In the genomic region with DNA sequence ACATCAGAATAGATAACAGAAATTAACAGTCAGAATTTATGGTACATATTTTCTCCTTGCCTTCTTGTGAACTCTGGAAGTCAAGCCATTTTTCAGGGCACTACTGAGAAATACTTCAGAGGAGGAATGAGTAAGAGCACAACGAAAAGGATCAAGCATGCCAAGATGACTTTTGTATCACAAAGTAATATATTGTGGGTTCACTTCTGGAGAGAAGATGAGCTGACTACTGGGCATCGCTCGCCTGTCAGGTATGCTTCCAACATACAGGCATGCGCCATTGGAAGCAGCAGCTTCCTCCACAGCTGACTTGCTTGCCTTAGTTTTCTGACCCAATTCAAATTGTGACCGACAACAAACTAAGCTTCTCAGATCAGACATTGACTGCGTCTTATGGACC, we compare ENCODE assay signal across 27 cellular contexts.
DNase-seq lines count a peak whose midpoint lies in the region; ATAC-seq and TF ChIP-seq lines count a peak whose summit lies in the region.
"Had no signal": no experiment of that assay in that cellular context is flagged by ENCODE, and none has a peak within 500 bp of the region (broad histone marks: within the 10 kb centered on the region; RNA-seq: fewer than 3 reads in every experiment).

No MANE protein-coding gene starts in this region.

- H3K4me1 Mint-ChIP-seq in GM23338 (peaks cover 43% of the 10 kb centered on the region), glutamatergic neuron (ENCODE audit: low read depth, unreplicated experiment) (no peaks in the 10 kb centered on the region)
- H3K4me1 Mint-ChIP-seq: activated CD4-positive, alpha-beta T cell treated with anti-CD3 and anti-CD28 coated beads for 36 hours; nephron progenitor cell had no signal

- H2AFZ ChIP-seq in ACC112 (ENCODE audit: low read length, unreplicated experiment) (no peak overlapping the region), GM23338 (no peak overlapping the region)
- H2AFZ ChIP-seq: parathyroid adenoma had no signal

- H3K79me2 ChIP-seq in ACC112 (ENCODE audit: control insufficient read depth, insufficient read depth, low read length, unreplicated experiment) (no peaks in the 10 kb centered on the region), GM23338 (replicated peaks; ENCODE audit: insufficient read depth) (no peaks in the 10 kb centered on the region)
- H3K79me2 ChIP-seq: parathyroid adenoma had no signal

- no peaks in the 10 kb centered on the region for H3K27me3 ChIP-seq in ACC112 (ENCODE audit: insufficient read depth, low read length)
- H3K27me3 ChIP-seq in GM23338 (ENCODE audit: insufficient read depth) = no peaks in the 10 kb centered on the region
- no peaks in the 10 kb centered on the region for H3K27me3 ChIP-seq in SJSA1 (replicated peaks)
- H3K27me3 ChIP-seq: adrenal gland, esophagus muscularis mucosa, gastroesophageal sphincter, right lobe of liver had no signal

- H3K4me3 Mint-ChIP-seq in GM23338 = no peak overlapping the region
- H3K4me3 Mint-ChIP-seq in glutamatergic neuron (ENCODE audit: unreplicated experiment) = no peak overlapping the region
- H3K4me3 Mint-ChIP-seq: activated CD4-positive, alpha-beta T cell treated with anti-CD3 and anti-CD28 coated beads for 36 hours; CD14-positive monocyte; effector memory CD8-positive, alpha-beta T cell; nephron progenitor cell; type B pancreatic cell had no signal

- no peak for TF ChIP-seq CTCF in GM23338 (conservative IDR thresholded peaks at IDR 0.05; ENCODE audit: low read depth in 2 of 2)
- no peak for TF ChIP-seq CTCF in glutamatergic neuron (IDR thresholded peaks at IDR 0.05; ENCODE audit: partially characterized antibody, unreplicated experiment)

- H3K27me3 Mint-ChIP-seq in GM23338 (ENCODE audit: insufficient read depth, low read depth, poor library complexity) = no peaks in the 10 kb centered on the region
- no peaks in the 10 kb centered on the region for H3K27me3 Mint-ChIP-seq in glutamatergic neuron (ENCODE audit: unreplicated experiment)
- H3K27me3 Mint-ChIP-seq: activated CD4-positive, alpha-beta T cell treated with anti-CD3 and anti-CD28 coated beads for 36 hours; effector memory CD8-positive, alpha-beta T cell; type B pancreatic cell had no signal

- no peaks in the 10 kb centered on the region for H4K20me1 ChIP-seq in GM23338 (replicated peaks; ENCODE audit: insufficient read depth)

- H3K4me1 ChIP-seq in ACC112 (ENCODE audit: control insufficient read depth, insufficient read depth, low read length, unreplicated experiment) (peaks cover 23% of the 10 kb centered on the region), GM23338 (ENCODE audit: insufficient read depth) (peaks cover 48% of the 10 kb centered on the region), SJSA1 (replicated peaks) (peaks cover 46% of the 10 kb centered on the region)
- H3K4me1 ChIP-seq: adrenal gland, gastroesophageal sphincter, parathyroid adenoma, right lobe of liver had no signal

- DNase-seq in GM23338 (ENCODE audit: low spot score) = no peak
- DNase-seq in SJSA1 (ENCODE audit: low read depth in 1 of 2, low spot score in 2 of 2) = no peak
- DNase-seq in glomerular visceral epithelial cell (ENCODE audit: extremely low spot score) = peak; percentile 3
- no peak for DNase-seq in glutamatergic neuron
- DNase-seq in NCI-H1092 treated with DMSO at 0.1 percent for 48 hours (lab: John Stamatoyannopoulos, UW) = no peak
- DNase-seq in Ammon's horn (ENCODE audit: low spot score) = no peak
- DNase-seq: activated CD4-positive, alpha-beta T cell treated with anti-CD3 and anti-CD28 coated beads for 36 hours; activated CD8-positive, alpha-beta memory T cell treated with anti-CD3 and anti-CD28 coated beads for 24 hours; activated T-cell treated with anti-CD3 and anti-CD28 coated beads, Interleukin-2, amount 50 U/mL, for 1 hour; adrenal gland; effector memory CD8-positive, alpha-beta T cell; Karpas-422; left ventricle myocardium superior; NCI-H1930; NCI-H526 treated with DMSO at 0.1 percent for 48 hours; nephron progenitor cell; right lobe of liver; stimulated activated CD4-positive, alpha-beta T cell treated with anti-CD3 and anti-CD28 coated beads, Interleukin-15, amount 100 ng/mL, for 24 hours; T-helper 2 cell had no signal

- no peak for ATAC-seq in GM23338
- ATAC-seq in GM18861 (IDR thresholded peaks at IDR 0.05; ENCODE audit: unreplicated experiment) = no peak
- ATAC-seq: activated CD4-positive, alpha-beta T cell treated with anti-CD3 and anti-CD28 coated beads for 36 hours; effector memory CD8-positive, alpha-beta T cell; gastroesophageal sphincter; left ventricle myocardium superior; right lobe of liver had no signal

- no peaks in the 10 kb centered on the region for H3K36me3 ChIP-seq in ACC112 (ENCODE audit: insufficient read depth, low read length)
- no peaks in the 10 kb centered on the region for H3K36me3 ChIP-seq in GM23338 (ENCODE audit: insufficient read depth)
- no peaks in the 10 kb centered on the region for H3K36me3 ChIP-seq in SJSA1
- H3K36me3 ChIP-seq: adrenal gland, esophagus muscularis mucosa, right lobe of liver had no signal

- H3K27ac Mint-ChIP-seq in GM23338 = 0 out of 2 replicates have a peak overlapping the region, but pooled peaks have one; percentile 29
- H3K27ac Mint-ChIP-seq in glutamatergic neuron (ENCODE audit: unreplicated experiment) = no peak overlapping the region
- H3K27ac Mint-ChIP-seq: activated CD4-positive, alpha-beta T cell treated with anti-CD3 and anti-CD28 coated beads for 36 hours; CD14-positive monocyte; effector memory CD8-positive, alpha-beta T cell; nephron progenitor cell; type B pancreatic cell had no signal

- H3K4me3 ChIP-seq in ACC112 (ENCODE audit: low read depth, low read length) = no peak overlapping the region
- H3K4me3 ChIP-seq in GM23338 = no peak overlapping the region
- no peak overlapping the region for H3K4me3 ChIP-seq in SJSA1
- H3K4me3 ChIP-seq: adrenal gland, coronary artery, esophagus muscularis mucosa, gastroesophageal sphincter, right lobe of liver had no signal

- H3K4me2 ChIP-seq in GM23338 = no peak overlapping the region

- no peaks in the 10 kb centered on the region for H3F3A ChIP-seq in GM23338 (replicated peaks; ENCODE audit: low read depth)

- peak overlapping the region; percentile 47 for H3K27ac ChIP-seq in ACC112 (ENCODE audit: low read depth, low read length)
- H3K27ac ChIP-seq in GM23338 (ENCODE audit: low read depth) = no peak overlapping the region; the same call in 1 of the 2 replicates
- 0 out of 2 replicates have a peak overlapping the region, but pooled peaks have one; percentile 24 for H3K27ac ChIP-seq in SJSA1
- H3K27ac ChIP-seq: adrenal gland, esophagus muscularis mucosa, gastroesophageal sphincter, parathyroid adenoma, right lobe of liver had no signal

- H3K9me3 ChIP-seq in SJSA1 (replicated peaks) = no peaks in the 10 kb centered on the region
- H3K9me3 ChIP-seq: adrenal gland, esophagus muscularis mucosa, gastroesophageal sphincter, right lobe of liver had no signal

- no peaks in the 10 kb centered on the region for H3K9me2 ChIP-seq in GM23338 (ENCODE audit: insufficient read depth)

- H3K9me3 Mint-ChIP-seq in GM23338 = no peaks in the 10 kb centered on the region
- no peaks in the 10 kb centered on the region for H3K9me3 Mint-ChIP-seq in glutamatergic neuron (ENCODE audit: unreplicated experiment)
- H3K9me3 Mint-ChIP-seq: CD14-positive monocyte; effector memory CD8-positive, alpha-beta T cell; nephron progenitor cell; type B pancreatic cell had no signal

- H3K36me3 Mint-ChIP-seq in GM23338 (ENCODE audit: low read depth) = no peaks in the 10 kb centered on the region
- no peaks in the 10 kb centered on the region for H3K36me3 Mint-ChIP-seq in glutamatergic neuron (ENCODE audit: unreplicated experiment)

TF ChIP-seq in GM23338, 12 proteins besides CTCF, POLR2A, EP300 and RAD21:
- TF ChIP-seq NANOG (IDR thresholded peaks at IDR 0.05; ENCODE audit: borderline replicate concordance) (no peak), JUNB (IDR thresholded peaks at IDR 0.05; ENCODE audit: unreplicated experiment) (no peak), POLR2AphosphoS5 (IDR thresholded peaks at IDR 0.05; ENCODE audit: low read depth) (no peak)
- TF ChIP-seq, protein P1, sequence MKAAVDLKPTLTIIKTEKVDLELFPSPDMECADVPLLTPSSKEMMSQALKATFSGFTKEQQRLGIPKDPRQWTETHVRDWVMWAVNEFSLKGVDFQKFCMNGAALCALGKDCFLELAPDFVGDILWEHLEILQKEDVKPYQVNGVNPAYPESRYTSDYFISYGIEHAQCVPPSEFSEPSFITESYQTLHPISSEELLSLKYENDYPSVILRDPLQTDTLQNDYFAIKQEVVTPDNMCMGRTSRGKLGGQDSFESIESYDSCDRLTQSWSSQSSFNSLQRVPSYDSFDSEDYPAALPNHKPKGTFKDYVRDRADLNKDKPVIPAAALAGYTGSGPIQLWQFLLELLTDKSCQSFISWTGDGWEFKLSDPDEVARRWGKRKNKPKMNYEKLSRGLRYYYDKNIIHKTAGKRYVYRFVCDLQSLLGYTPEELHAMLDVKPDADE (IDR thresholded peaks at IDR 0.05) = no peak
